In the genomic region with DNA sequence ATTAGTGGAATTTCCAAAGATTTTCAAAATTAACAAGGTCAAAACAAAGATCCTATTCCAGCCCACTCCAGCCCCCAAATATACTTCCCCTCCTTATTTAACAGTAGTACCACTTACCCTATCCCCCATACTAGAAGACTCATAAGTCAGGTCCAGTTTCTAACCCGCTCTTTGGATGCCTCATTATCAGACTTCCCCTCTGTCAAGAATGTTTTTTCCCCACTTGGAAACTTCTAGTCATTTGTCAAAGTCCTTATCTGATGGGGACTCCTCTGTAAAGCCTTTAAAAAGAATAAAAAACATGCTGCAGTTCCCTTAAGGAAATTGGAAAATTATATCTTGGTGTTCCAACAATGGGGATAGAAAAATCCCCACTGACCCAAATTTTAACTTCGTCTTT, we compare ENCODE assay signal across 37 cellular contexts.
"Had no signal": no experiment of that assay in that cellular context is flagged by ENCODE, and none has a peak within 500 bp of the region (broad histone marks: within the 10 kb centered on the region; RNA-seq: fewer than 3 reads in every experiment).

No MANE protein-coding gene starts in this region.

- H3K36me3 Mint-ChIP-seq: activated CD8-positive, alpha-beta memory T cell treated with anti-CD3 and anti-CD28 coated beads, Interleukin-2, amount 10 ng/mL, durations not matched to agents 7 days and 5 days; activated naive CD4-positive, alpha-beta T cell treated with anti-CD3 and anti-CD28 coated beads, Interleukin-2, amount 10 ng/mL, durations not matched to agents 7 days and 5 days; activated naive CD4-positive, alpha-beta T cell treated with anti-CD3 and anti-CD28 coated beads, Interleukin-2, amount 50 U/mL, for 24 hours; activated naive CD8-positive, alpha-beta T cell treated with anti-CD3 and anti-CD28 coated beads, Interleukin-2, amount 10 ng/mL, durations not matched to agents 7 days and 5 days; WTC11 had no signal

- H3K27ac ChIP-seq: body of pancreas, brain microvascular endothelial cell, breast epithelium, WERI-Rb-1 had no signal

- H3K27ac Mint-ChIP-seq: activated CD4-positive, alpha-beta memory T cell treated with anti-CD3 and anti-CD28 coated beads, Interleukin-2, amount 10 ng/mL, durations not matched to agents 7 days and 5 days; activated CD4-positive, alpha-beta T cell treated with anti-CD3 and anti-CD28 coated beads for 36 hours; activated CD4-positive, alpha-beta T cell treated with anti-CD3 and anti-CD28 coated beads, Interleukin-2, amount 10 ng/mL, durations not matched to agents 7 days and 5 days; activated CD8-positive, alpha-beta memory T cell treated with anti-CD3 and anti-CD28 coated beads, Interleukin-2, amount 10 ng/mL, durations not matched to agents 7 days and 5 days; activated CD8-positive, alpha-beta T cell treated with anti-CD3 and anti-CD28 coated beads, Interleukin-2, amount 10 ng/mL, durations not matched to agents 7 days and 5 days; activated naive CD4-positive, alpha-beta T cell treated with anti-CD3 and anti-CD28 coated beads, Interleukin-2, amount 10 ng/mL, durations not matched to agents 7 days and 5 days; activated naive CD4-positive, alpha-beta T cell treated with anti-CD3 and anti-CD28 coated beads, Interleukin-2, amount 50 U/mL, for 24 hours; activated naive CD8-positive, alpha-beta T cell; activated naive CD8-positive, alpha-beta T cell treated with anti-CD3 and anti-CD28 coated beads, Interleukin-2, amount 10 ng/mL, durations not matched to agents 7 days and 5 days; activated naive CD8-positive, alpha-beta T cell treated with anti-CD3 and anti-CD28 coated beads, Interleukin-2, amount 50 U/mL, for 24 hours; activated T-cell treated with anti-CD3 and anti-CD28 coated beads, Interleukin-2, amount 50 U/mL, for 24 hours; activated T-helper 2 cell treated with anti-CD3 and anti-CD28 coated beads, Interferon-gamma antibody, Interleukin-2, Interleukin-4, amounts not matched to agents 10 μg/mL and 5 μg/mL and 100 μg/mL, durations not matched to agents 14 hours and 24 hours and 36 hours; T-helper 1 cell treated with Interleukin-12 subunit alpha and Interleukin-12 subunit beta and Interleukin-4 antibody, amounts not matched to agents 30 μg/mL and 1 μg/mL, for 36 hours; T-helper 2 cell treated with Interferon-gamma antibody and Interleukin-4, amounts not matched to agents 5 μg/mL and 100 μg/mL, for 36 hours; WTC11 had no signal

- DNase-seq: activated CD4-positive, alpha-beta memory T cell treated with anti-CD3 and anti-CD28 coated beads, Interleukin-2, amount 10 ng/mL, durations not matched to agents 7 days and 5 days; activated CD4-positive, alpha-beta T cell treated with anti-CD3 and anti-CD28 coated beads for 1 hour; activated CD4-positive, alpha-beta T cell treated with anti-CD3 and anti-CD28 coated beads for 36 hours; activated CD4-positive, alpha-beta T cell treated with anti-CD3 and anti-CD28 coated beads for 48 hours; activated CD4-positive, alpha-beta T cell treated with anti-CD3 and anti-CD28 coated beads, Interleukin-2, amount 10 ng/mL, durations not matched to agents 7 days and 5 days; activated CD4-positive, alpha-beta T cell treated with anti-CD3 and anti-CD28 coated beads, Interleukin-2, amount 50 U/mL, for 48 hours; activated CD4-positive, CD25-positive, alpha-beta regulatory T cell; activated CD8-positive, alpha-beta memory T cell treated with anti-CD3 and anti-CD28 coated beads for 24 hours; activated CD8-positive, alpha-beta memory T cell treated with anti-CD3 and anti-CD28 coated beads, Interleukin-2, amount 10 ng/mL, durations not matched to agents 7 days and 5 days; activated CD8-positive, alpha-beta memory T cell treated with anti-CD3 and anti-CD28 coated beads, Interleukin-2, amount 50 U/mL, for 48 hours; activated CD8-positive, alpha-beta T cell treated with anti-CD3 and anti-CD28 coated beads, Interleukin-2, amount 10 ng/mL, durations not matched to agents 7 days and 5 days; activated effector memory CD4-positive, alpha-beta T cell treated with Interleukin-2 at 50 U/mL for 16 hours; activated gamma-delta T cell; activated naive CD4-positive, alpha-beta T cell treated with anti-CD3 and anti-CD28 coated beads, Interleukin-2, amount 10 ng/mL, durations not matched to agents 7 days and 5 days; activated naive CD4-positive, alpha-beta T cell treated with Interleukin-2 at 50 U/mL for 16 hours; activated naive CD8-positive, alpha-beta T cell treated with anti-CD3 and anti-CD28 coated beads, Interleukin-2, amount 10 ng/mL, durations not matched to agents 7 days and 5 days; activated naive CD8-positive, alpha-beta T cell treated with anti-CD3 and anti-CD28 coated beads, Interleukin-2, amount 50 U/mL, for 24 hours; activated T-cell treated with anti-CD3 and anti-CD28 coated beads, Interleukin-2, amount 50 U/mL, for 24 hours; activated T-cell treated with anti-CD3 and anti-CD28 coated beads, Interleukin-2, amount 50 U/mL, for 48 hours; amygdala; anterior cingulate cortex; body of pancreas; brain microvascular endothelial cell; central memory CD4-positive, alpha-beta T cell; SW 1271; T-helper 1 cell; T-helper 2 cell; T-helper 9 cell; WERI-Rb-1 had no signal

- H3K4me1 Mint-ChIP-seq: activated CD4-positive, alpha-beta memory T cell treated with anti-CD3 and anti-CD28 coated beads, Interleukin-2, amount 10 ng/mL, durations not matched to agents 7 days and 5 days; activated CD4-positive, alpha-beta T cell treated with anti-CD3 and anti-CD28 coated beads for 36 hours; activated CD4-positive, alpha-beta T cell treated with anti-CD3 and anti-CD28 coated beads, Interleukin-2, amount 10 ng/mL, durations not matched to agents 7 days and 5 days; activated CD8-positive, alpha-beta memory T cell treated with anti-CD3 and anti-CD28 coated beads, Interleukin-2, amount 10 ng/mL, durations not matched to agents 7 days and 5 days; activated naive CD4-positive, alpha-beta T cell treated with anti-CD3 and anti-CD28 coated beads, Interleukin-2, amount 10 ng/mL, durations not matched to agents 7 days and 5 days; activated naive CD8-positive, alpha-beta T cell treated with anti-CD3 and anti-CD28 coated beads, Interleukin-2, amount 10 ng/mL, durations not matched to agents 7 days and 5 days; WTC11 had no signal

- ATAC-seq: activated CD4-positive, alpha-beta T cell treated with anti-CD3 and anti-CD28 coated beads for 36 hours; activated CD4-positive, CD25-positive, alpha-beta regulatory T cell treated with anti-CD3 and anti-CD28 coated beads, Interleukin-2, amount 50 U/mL, for 24 hours; activated CD8-positive, alpha-beta memory T cell treated with anti-CD3 and anti-CD28 coated beads, Interleukin-2, amount 10 ng/mL, durations not matched to agents 7 days and 5 days; activated CD8-positive, alpha-beta T cell treated with anti-CD3 and anti-CD28 coated beads, Interleukin-2, amount 10 ng/mL, durations not matched to agents 7 days and 5 days; activated naive CD8-positive, alpha-beta T cell treated with anti-CD3 and anti-CD28 coated beads, Interleukin-2, amount 50 U/mL, for 24 hours; body of pancreas; WTC11 had no signal

- H3K9me3 Mint-ChIP-seq: activated CD4-positive, alpha-beta T cell treated with anti-CD3 and anti-CD28 coated beads, Interleukin-2, amount 10 ng/mL, durations not matched to agents 7 days and 5 days; activated naive CD4-positive, alpha-beta T cell treated with anti-CD3 and anti-CD28 coated beads, Interleukin-2, amount 10 ng/mL, durations not matched to agents 7 days and 5 days; activated naive CD4-positive, alpha-beta T cell treated with anti-CD3 and anti-CD28 coated beads, Interleukin-2, amount 50 U/mL, for 24 hours; activated naive CD8-positive, alpha-beta T cell treated with anti-CD3 and anti-CD28 coated beads, Interleukin-2, amount 10 ng/mL, durations not matched to agents 7 days and 5 days; activated naive CD8-positive, alpha-beta T cell treated with anti-CD3 and anti-CD28 coated beads, Interleukin-2, amount 50 U/mL, for 24 hours; activated T-cell treated with anti-CD3 and anti-CD28 coated beads, Interleukin-2, amount 50 U/mL, for 24 hours; activated T-helper 2 cell treated with anti-CD3 and anti-CD28 coated beads, Interferon-gamma antibody, Interleukin-2, Interleukin-4, amounts not matched to agents 10 μg/mL and 5 μg/mL and 100 μg/mL, durations not matched to agents 14 hours and 24 hours and 36 hours; T-helper 1 cell treated with Interleukin-12 subunit alpha and Interleukin-12 subunit beta and Interleukin-4 antibody, amounts not matched to agents 30 μg/mL and 1 μg/mL, for 36 hours; T-helper 2 cell treated with Interferon-gamma antibody and Interleukin-4, amounts not matched to agents 5 μg/mL and 100 μg/mL, for 36 hours; WTC11 had no signal

- H3K4me1 ChIP-seq: body of pancreas, breast epithelium had no signal

- H3K36me3 ChIP-seq: brain microvascular endothelial cell, breast epithelium, WERI-Rb-1 had no signal

- H3K27me3 ChIP-seq: body of pancreas, brain microvascular endothelial cell, breast epithelium had no signal

- H3K4me3 ChIP-seq: body of pancreas, breast epithelium had no signal

- H3K9me3 ChIP-seq: body of pancreas, breast epithelium had no signal

- H3K4me3 Mint-ChIP-seq: activated CD4-positive, alpha-beta memory T cell treated with anti-CD3 and anti-CD28 coated beads, Interleukin-2, amount 10 ng/mL, durations not matched to agents 7 days and 5 days; activated CD4-positive, alpha-beta T cell treated with anti-CD3 and anti-CD28 coated beads for 36 hours; activated CD4-positive, alpha-beta T cell treated with anti-CD3 and anti-CD28 coated beads, Interleukin-2, amount 10 ng/mL, durations not matched to agents 7 days and 5 days; activated CD8-positive, alpha-beta memory T cell treated with anti-CD3 and anti-CD28 coated beads, Interleukin-2, amount 10 ng/mL, durations not matched to agents 7 days and 5 days; activated CD8-positive, alpha-beta T cell treated with anti-CD3 and anti-CD28 coated beads, Interleukin-2, amount 10 ng/mL, durations not matched to agents 7 days and 5 days; activated naive CD4-positive, alpha-beta T cell treated with anti-CD3 and anti-CD28 coated beads, Interleukin-2, amount 10 ng/mL, durations not matched to agents 7 days and 5 days; activated naive CD4-positive, alpha-beta T cell treated with anti-CD3 and anti-CD28 coated beads, Interleukin-2, amount 50 U/mL, for 24 hours; activated naive CD8-positive, alpha-beta T cell; activated naive CD8-positive, alpha-beta T cell treated with anti-CD3 and anti-CD28 coated beads, Interleukin-2, amount 10 ng/mL, durations not matched to agents 7 days and 5 days; activated naive CD8-positive, alpha-beta T cell treated with anti-CD3 and anti-CD28 coated beads, Interleukin-2, amount 50 U/mL, for 24 hours; activated T-cell treated with anti-CD3 and anti-CD28 coated beads, Interleukin-2, amount 50 U/mL, for 24 hours; T-helper 1 cell treated with Interleukin-12 subunit alpha and Interleukin-12 subunit beta and Interleukin-4 antibody, amounts not matched to agents 30 μg/mL and 1 μg/mL, for 36 hours; T-helper 2 cell treated with Interferon-gamma antibody and Interleukin-4, amounts not matched to agents 5 μg/mL and 100 μg/mL, for 36 hours; WTC11 had no signal

- H3K27me3 Mint-ChIP-seq: activated CD4-positive, alpha-beta memory T cell treated with anti-CD3 and anti-CD28 coated beads, Interleukin-2, amount 10 ng/mL, durations not matched to agents 7 days and 5 days; activated CD4-positive, alpha-beta T cell treated with anti-CD3 and anti-CD28 coated beads for 36 hours; activated CD4-positive, alpha-beta T cell treated with anti-CD3 and anti-CD28 coated beads, Interleukin-2, amount 10 ng/mL, durations not matched to agents 7 days and 5 days; activated CD8-positive, alpha-beta memory T cell treated with anti-CD3 and anti-CD28 coated beads, Interleukin-2, amount 10 ng/mL, durations not matched to agents 7 days and 5 days; activated naive CD4-positive, alpha-beta T cell treated with anti-CD3 and anti-CD28 coated beads, Interleukin-2, amount 10 ng/mL, durations not matched to agents 7 days and 5 days; activated naive CD4-positive, alpha-beta T cell treated with anti-CD3 and anti-CD28 coated beads, Interleukin-2, amount 50 U/mL, for 24 hours; activated naive CD8-positive, alpha-beta T cell; activated naive CD8-positive, alpha-beta T cell treated with anti-CD3 and anti-CD28 coated beads, Interleukin-2, amount 10 ng/mL, durations not matched to agents 7 days and 5 days; activated naive CD8-positive, alpha-beta T cell treated with anti-CD3 and anti-CD28 coated beads, Interleukin-2, amount 50 U/mL, for 24 hours; activated T-cell treated with anti-CD3 and anti-CD28 coated beads, Interleukin-2, amount 50 U/mL, for 24 hours had no signal
